30 cellular contexts compared by ENCODE assay signal in genomic region chr11:117662255-117662654, GRCh38.
"Had no signal": no experiment of that assay in that cellular context is flagged by ENCODE, and none has a peak within 500 bp of the region (broad histone marks: within the 10 kb centered on the region; RNA-seq: fewer than 3 reads in every experiment).

No MANE protein-coding gene starts in this region.

- H3K27ac ChIP-seq: ascending aorta, brain microvascular endothelial cell, epithelial cell of prostate, esophagus squamous epithelium, ovary, psoas muscle, right atrium auricular region, stomach, suprapubic skin, transverse colon had no signal

- H3K36me3 ChIP-seq: ascending aorta, brain microvascular endothelial cell, esophagus squamous epithelium, ovary, right atrium auricular region, stomach, suprapubic skin, transverse colon had no signal

- ATAC-seq: left colon; naive thymus-derived CD4-positive, alpha-beta T cell; psoas muscle; stimulated activated memory B cell treated with anti-CD40 and anti-IgM and Interleukin-4, amounts not matched to agents 10 μg/mL and 1 μg/mL and 100 μg/mL, for 72 hours; T-cell had no signal

- FAIRE-seq: colon, endometrium, islet of Langerhans had no signal

- H3K4me2 ChIP-seq: smooth muscle cell had no signal

- H3K9me3 ChIP-seq: ascending aorta, esophagus squamous epithelium, ovary, psoas muscle, right atrium auricular region, stomach, suprapubic skin, transverse colon had no signal

- DNase-seq: activated CD4-positive, alpha-beta T cell treated with anti-CD3 and anti-CD28 coated beads for 4 hours; activated CD4-positive, alpha-beta T cell treated with anti-CD3 and anti-CD28 coated beads, Interleukin-2, amount 50 U/mL, for 4 hours; activated CD4-positive, CD25-positive, alpha-beta regulatory T cell; activated effector memory CD4-positive, alpha-beta T cell treated with Interleukin-2 at 50 U/mL for 16 hours; activated naive CD4-positive, alpha-beta T cell treated with Interleukin-2 at 50 U/mL for 16 hours; brain microvascular endothelial cell; dermis blood vessel endothelial cell; effector CD8-positive, alpha-beta T cell; esophagus squamous epithelium; foreskin melanocyte; left colon; midbrain; naive thymus-derived CD4-positive, alpha-beta T cell; ovary; stimulated activated CD4-positive, alpha-beta T cell treated with anti-CD3 and anti-CD28 coated beads, Interleukin-1b, Interleukin-23, amount 100 ng/mL, for 48 hours; stimulated activated CD4-positive, alpha-beta T cell treated with anti-CD3 and anti-CD28 coated beads, Interleukin-4, amount 100 ng/mL, for 4 hours; stimulated activated CD8-positive, alpha-beta memory T cell treated with anti-CD3 and anti-CD28 coated beads, Interleukin-4, amount 100 ng/mL, for 48 hours; stomach; T-cell; transverse colon had no signal

- H3K27me3 ChIP-seq: ascending aorta, brain microvascular endothelial cell, ovary, right atrium auricular region, transverse colon had no signal

- H3K4me1 ChIP-seq: ascending aorta, psoas muscle, suprapubic skin had no signal

- H3K4me3 ChIP-seq: ascending aorta, esophagus squamous epithelium, ovary, psoas muscle, right atrium auricular region, smooth muscle cell, stomach, suprapubic skin, transverse colon had no signal
